ENCODE assay signal across 17 cellular contexts in genomic region chr1:93468681-93469080, GRCh38. TPM values are rescaled to one million over a fixed set of nuclear protein-coding genes. Genes with fewer than 3 reads are reported as not detected.
A peak's percentile ranks its signal among the peaks of the same experiment; 100 is the strongest.
DNase-seq lines count a peak whose midpoint lies in the region; ATAC-seq, FAIRE-seq and TF ChIP-seq lines count a peak whose summit lies in the region.
"Had no signal": no experiment of that assay in that cellular context is flagged by ENCODE, and none has a peak within 500 bp of the region (broad histone marks: within the 10 kb centered on the region; RNA-seq: fewer than 3 reads in every experiment).

No MANE protein-coding gene starts in this region.

- no peak overlapping the region for H3K4me2 ChIP-seq in astrocyte (ENCODE audit: low read length)
- H3K4me2 ChIP-seq: BLaER1, GM23338 had no signal

- no peak overlapping the region for H2AFZ ChIP-seq in astrocyte (ENCODE audit: low read depth, low read length)
- H2AFZ ChIP-seq: GM23338 had no signal

- no peaks in the 10 kb centered on the region for H3K27me3 Mint-ChIP-seq in astrocyte (ENCODE audit: low read depth, unreplicated experiment)

- H3K4me3 Mint-ChIP-seq in astrocyte (ENCODE audit: unreplicated experiment) = no peak overlapping the region
- H3K4me3 Mint-ChIP-seq: CD14-positive monocyte; CD4-positive, alpha-beta memory T cell; GM23338 had no signal

- peaks cover 64% of the 10 kb centered on the region for H4K20me1 ChIP-seq in astrocyte (ENCODE audit: insufficient read depth, low read length)

- H3K9me3 Mint-ChIP-seq in astrocyte (ENCODE audit: unreplicated experiment) = peaks cover 11% of the 10 kb centered on the region

- no peaks in the 10 kb centered on the region for H3K36me3 ChIP-seq in astrocyte (ENCODE audit: insufficient read depth, low read length)

- no peaks in the 10 kb centered on the region for H3K9me3 ChIP-seq in astrocyte (ENCODE audit: insufficient read depth, low read depth, low read length)

- H3K27ac ChIP-seq in astrocyte (ENCODE audit: low read depth, low read length) = no peak overlapping the region
- H3K27ac ChIP-seq: BLaER1 had no signal

- no peak overlapping the region for H3K27ac Mint-ChIP-seq in astrocyte (ENCODE audit: unreplicated experiment)
- H3K27ac Mint-ChIP-seq: CD14-positive monocyte; CD4-positive, alpha-beta memory T cell had no signal

- H3K4me3 ChIP-seq in astrocyte (ENCODE audit: insufficient read depth, low read depth, low read length) = no peak overlapping the region
- H3K4me3 ChIP-seq: BLaER1, GM12878, GM23338 had no signal

- peak; percentile 7 for DNase-seq in EL
- peak; percentile 77 for DNase-seq in astrocyte (ENCODE audit: low read depth)
- peak; percentile 6 for DNase-seq in myocyte (ENCODE audit: low read depth)
- DNase-seq in T-helper 2 cell = no peak
- DNase-seq in cortex of kidney (lab: John Stamatoyannopoulos, UW) = no peak
- DNase-seq: ACHN; CD4-positive, alpha-beta memory T cell; DMS153; DMS79; HCEC 1CT had no signal

- H3K4me1 Mint-ChIP-seq in astrocyte (ENCODE audit: low read depth, unreplicated experiment) = peaks cover 16% of the 10 kb centered on the region
- H3K4me1 Mint-ChIP-seq: CD4-positive, alpha-beta memory T cell had no signal

- TF ChIP-seq CTCF in astrocyte (IDR thresholded peaks at IDR 0.05; ENCODE audit: insufficient read depth, low read depth, low read length) = no peak

- H3K27me3 ChIP-seq in astrocyte (ENCODE audit: insufficient read depth, low read length) = no peaks in the 10 kb centered on the region
- H3K27me3 ChIP-seq: BLaER1 had no signal

- no peak for ATAC-seq in GM18520 (IDR thresholded peaks at IDR 0.05; ENCODE audit: unreplicated experiment)
- ATAC-seq: GM12878, GM23338 had no signal

- peaks cover 85% of the 10 kb centered on the region for H3K79me2 ChIP-seq in astrocyte (ENCODE audit: insufficient read depth, low read length)

- no peak overlapping the region for H3K9ac ChIP-seq in astrocyte (ENCODE audit: low read length)
- H3K9ac ChIP-seq: BLaER1 had no signal

- no peak for FAIRE-seq in astrocyte (lab: Jason Lieb, UNC)
- FAIRE-seq: A204.1, GM12878, H54 had no signal

- H3K4me1 ChIP-seq in astrocyte (ENCODE audit: insufficient read depth, low read length) = peaks cover 13% of the 10 kb centered on the region
- H3K4me1 ChIP-seq: BLaER1 had no signal

- peaks cover 11% of the 10 kb centered on the region for H3K36me3 Mint-ChIP-seq in astrocyte (ENCODE audit: low read depth, unreplicated experiment)
- H3K36me3 Mint-ChIP-seq: CD4-positive, alpha-beta memory T cell had no signal

RNA-seq across cellular contexts. Expression of gene FNBP1L, which starts 20.8 kb away (rescaled TPM):
- total RNA-seq in astrocyte = 49.7 and 57.8 TPM in 2 replicates
- 14.9 and 19.8 TPM in 2 replicates for total RNA-seq in myocyte
- polyA plus RNA-seq in myocyte (2012) = 10.2 TPM

Comparison
In these comparisons a context has a peak if more than half of its experiments do, and no peak if none do; other contexts are left out.
1. DNase-seq: peak in EL (single experiment), astrocyte (single experiment) and myocyte (single experiment); none in T-helper 2 cell (0 of 5) and cortex of kidney (single experiment).